2 cellular contexts compared by ENCODE assay signal in the genomic region with DNA sequence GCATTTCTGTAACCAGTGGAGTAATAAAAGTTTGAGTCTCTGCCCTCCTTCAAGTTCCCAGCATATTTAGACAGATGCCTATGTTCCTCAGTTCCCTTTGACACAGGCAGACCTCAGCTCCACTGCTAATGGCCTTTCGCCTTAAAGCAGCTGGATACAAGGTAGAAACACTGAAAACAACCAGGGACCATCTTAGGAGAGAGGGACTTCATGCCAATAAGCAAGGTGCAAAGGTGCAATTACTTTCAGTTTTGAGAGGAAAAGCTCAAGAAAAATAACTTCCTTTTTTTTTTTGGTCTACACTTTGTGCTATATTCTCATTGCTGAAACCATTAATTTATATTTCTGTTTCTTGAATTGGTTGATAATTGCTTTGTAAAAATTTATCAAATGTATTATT.
TF ChIP-seq lines count a peak whose summit lies in the region.

No MANE protein-coding gene starts in this region.

TF ChIP-seq in H1, 55 proteins besides CTCF, POLR2A, EP300 and RAD21 (continued from another document):
- no peak for TF ChIP-seq E2F6 (IDR thresholded peaks at IDR 0.05)
- TF ChIP-seq, protein P1, sequence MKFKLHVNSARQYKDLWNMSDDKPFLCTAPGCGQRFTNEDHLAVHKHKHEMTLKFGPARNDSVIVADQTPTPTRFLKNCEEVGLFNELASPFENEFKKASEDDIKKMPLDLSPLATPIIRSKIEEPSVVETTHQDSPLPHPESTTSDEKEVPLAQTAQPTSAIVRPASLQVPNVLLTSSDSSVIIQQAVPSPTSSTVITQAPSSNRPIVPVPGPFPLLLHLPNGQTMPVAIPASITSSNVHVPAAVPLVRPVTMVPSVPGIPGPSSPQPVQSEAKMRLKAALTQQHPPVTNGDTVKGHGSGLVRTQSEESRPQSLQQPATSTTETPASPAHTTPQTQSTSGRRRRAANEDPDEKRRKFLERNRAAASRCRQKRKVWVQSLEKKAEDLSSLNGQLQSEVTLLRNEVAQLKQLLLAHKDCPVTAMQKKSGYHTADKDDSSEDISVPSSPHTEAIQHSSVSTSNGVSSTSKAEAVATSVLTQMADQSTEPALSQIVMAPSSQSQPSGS (IDR thresholded peaks at IDR 0.05; ENCODE audit: low read length): no peak

TF ChIP-seq in WTC11, 78 proteins besides CTCF, POLR2A, EP300 and RAD21 (continued from another document):
- no peak for TF ChIP-seq AFF4 (CRISPR knock-in tag; IDR thresholded peaks at IDR 0.05; ENCODE audit: borderline replicate concordance)
- TF ChIP-seq ZNF281 (CRISPR knock-in tag; IDR thresholded peaks at IDR 0.05): no peak
- TF ChIP-seq KAT7 (CRISPR knock-in tag; IDR thresholded peaks at IDR 0.05; ENCODE audit: borderline replicate concordance): no peak
- no peak for TF ChIP-seq CBFB (CRISPR knock-in tag; IDR thresholded peaks at IDR 0.05; ENCODE audit: low read depth)
- TF ChIP-seq SOX15 (CRISPR knock-in tag; IDR thresholded peaks at IDR 0.05): no peak
- no peak for TF ChIP-seq ETV6 (CRISPR knock-in tag; IDR thresholded peaks at IDR 0.05)
- TF ChIP-seq ZBTB21 (CRISPR knock-in tag; IDR thresholded peaks at IDR 0.05; ENCODE audit: borderline replicate concordance): no peak
- TF ChIP-seq HMGA2 (CRISPR knock-in tag; IDR thresholded peaks at IDR 0.05): no peak
- TF ChIP-seq NR2C2 (CRISPR knock-in tag; IDR thresholded peaks at IDR 0.05): no peak
